16 cellular contexts compared by ENCODE assay signal in genomic region chr1:159964144-159964543, GRCh38. TPM values are rescaled to one million over a fixed set of nuclear protein-coding genes. Genes with fewer than 3 reads are reported as not detected.
DNase-seq lines count a peak whose midpoint lies in the region; ATAC-seq and TF ChIP-seq lines count a peak whose summit lies in the region.
"Had no signal": no experiment of that assay in that cellular context is flagged by ENCODE, and none has a peak within 500 bp of the region (broad histone marks: within the 10 kb centered on the region; RNA-seq: fewer than 3 reads in every experiment).

No MANE protein-coding gene starts in this region.

- H3K4me3 ChIP-seq in H7 (ENCODE audit: insufficient read depth, low read depth, low read length) (no peak overlapping the region), coronary artery (no peak overlapping the region), mucosa of stomach (ENCODE audit: low read length) (peak overlapping the region; percentile 16)

- H3K9me3 ChIP-seq in mucosa of stomach (ENCODE audit: control insufficient read depth, low read length), result no peaks in the 10 kb centered on the region

- H3K27ac ChIP-seq in coronary artery, result no peak overlapping the region
- H3K27ac ChIP-seq: C4-2B had no signal

- H3K36me3 Mint-ChIP-seq in osteocyte (ENCODE audit: unreplicated experiment), result no peaks in the 10 kb centered on the region

- H3K27ac Mint-ChIP-seq in osteocyte (ENCODE audit: unreplicated experiment), result no peak overlapping the region

- no peak for TF ChIP-seq CTCF in coronary artery (IDR thresholded peaks at IDR 0.05)
- no peak for TF ChIP-seq CTCF in osteocyte (IDR thresholded peaks at IDR 0.05)

- DNase-seq in H7 (peak; percentile 31), NCI-H2107 (lab: John Stamatoyannopoulos, UW) (peak; percentile 56), coronary artery (ENCODE audit: low spot score) (peak; percentile 12), osteocyte (ENCODE audit: extremely low spot score, unreplicated experiment) (no peak), NCI-H446 (lab: John Stamatoyannopoulos, UW) (no peak)
- DNase-seq: ACHN, AML-193, HCEC 1CT, NCI-H1105, NCI-H2171 treated with DMSO at 0.1 percent for 48 hours, NCI-H446 treated with DMSO at 0.1 percent for 48 hours, RPMI8226, T-helper 1 cell had no signal

- no peak overlapping the region for H3K4me3 Mint-ChIP-seq in osteocyte (ENCODE audit: unreplicated experiment)

- H3K9me3 Mint-ChIP-seq in osteocyte (ENCODE audit: unreplicated experiment), result no peaks in the 10 kb centered on the region

- no peak for ATAC-seq in GM21737 (IDR thresholded peaks at IDR 0.05; ENCODE audit: unreplicated experiment)

- H3K9ac ChIP-seq in mucosa of stomach (ENCODE audit: low read length), result peak overlapping the region; percentile 66

- H3K36me3 ChIP-seq in H7 (replicated peaks; ENCODE audit: control insufficient read depth, insufficient read depth, low read length), result no peaks in the 10 kb centered on the region
- H3K36me3 ChIP-seq in mucosa of stomach (ENCODE audit: control insufficient read depth, insufficient read depth, low read length), result no peaks in the 10 kb centered on the region

- H3K27me3 ChIP-seq in H7 (ENCODE audit: control insufficient read depth, insufficient read depth, low read length), result no peaks in the 10 kb centered on the region; the same call in 1 of the 2 replicates
- no peaks in the 10 kb centered on the region for H3K27me3 ChIP-seq in mucosa of stomach (ENCODE audit: control insufficient read depth, insufficient read depth, low read length)

- H3K4me1 Mint-ChIP-seq in osteocyte (ENCODE audit: unreplicated experiment), result no peaks in the 10 kb centered on the region

- peaks cover 14% of the 10 kb centered on the region for H3K4me1 ChIP-seq in mucosa of stomach (ENCODE audit: control insufficient read depth, insufficient read depth, low read length)

- peaks cover 61% of the 10 kb centered on the region for H3K27me3 Mint-ChIP-seq in osteocyte (ENCODE audit: unreplicated experiment)

RNA-seq across cellular contexts. Expression of gene SLAMF9, which starts 10.1 kb away (rescaled TPM):
- total RNA-seq in H7 (2014; rRNA removed; shearing (Covaris generic)), result not detected in 2 replicates
- total RNA-seq in osteocyte, result not detected in 2 replicates

RNA-seq across cellular contexts. Expression of gene IGSF9, which starts 18.7 kb away (rescaled TPM):
- total RNA-seq in H7 (2014; rRNA removed; shearing (Covaris generic)), result 4.4 and 6.1 TPM in 2 replicates
- not detected in 2 replicates for total RNA-seq in osteocyte

RNA-seq across cellular contexts. Expression of gene TAGLN2, which starts 38.8 kb away (rescaled TPM):
- 242 and 387 TPM in 2 replicates for total RNA-seq in H7 (2014; rRNA removed; shearing (Covaris generic))
- total RNA-seq in osteocyte, result 161 and 169 TPM in 2 replicates

Comparison
In these comparisons a context has a peak if more than half of its experiments do, and no peak if none do; other contexts are left out.
1. DNase-seq: peak in H7 (single experiment), NCI-H2107 (single experiment) and coronary artery (single experiment); none in osteocyte (single experiment) and NCI-H446 (0 of 2).